In genomic region chr15:74752486-74753395, GRCh38 we compare ENCODE assay signal across 15 cellular contexts. TPM values are rescaled to one million over a fixed set of nuclear protein-coding genes. Genes with fewer than 3 reads are reported as not detected.
DNase-seq lines count a peak whose midpoint lies in the region; ATAC-seq and TF ChIP-seq lines count a peak whose summit lies in the region.
"Had no signal": no experiment of that assay in that cellular context is flagged by ENCODE, and none has a peak within 500 bp of the region (broad histone marks: within the 10 kb centered on the region; RNA-seq: fewer than 3 reads in every experiment).

No MANE protein-coding gene starts in this region.

- peaks cover 36% of the 10 kb centered on the region for H4K20me1 ChIP-seq in neural progenitor cell (ENCODE audit: low read depth)

- H3K27ac ChIP-seq in epithelial cell of prostate (no peak overlapping the region), neural progenitor cell (no peak overlapping the region)
- H3K27ac ChIP-seq: C4-2B, Peyer's patch had no signal

- no peak for TF ChIP-seq CTCF in neural progenitor cell (IDR thresholded peaks at IDR 0.05)

- no peak overlapping the region for H3K9ac ChIP-seq in neural progenitor cell

- no peaks in the 10 kb centered on the region for H3K79me2 ChIP-seq in neural progenitor cell (ENCODE audit: low read depth)

- peaks cover 17% of the 10 kb centered on the region for H3K27me3 Mint-ChIP-seq in neural progenitor cell (ENCODE audit: insufficient read depth, low read depth)

- no peaks in the 10 kb centered on the region for H3F3A ChIP-seq in neural progenitor cell (ENCODE audit: low read depth)

- peaks cover 2% of the 10 kb centered on the region for H3K4me1 Mint-ChIP-seq in neural progenitor cell

- H3K9me3 Mint-ChIP-seq in neural progenitor cell, result no peaks in the 10 kb centered on the region

- DNase-seq in EH (ENCODE audit: low read depth), result peak; percentile 86
- DNase-seq in NCI-H226, result peak; percentile 84
- peak; percentile 29 for DNase-seq in epithelial cell of prostate (ENCODE audit: low read depth, low spot score)
- DNase-seq in neural progenitor cell (ENCODE audit: low spot score), result no peak
- no peak for DNase-seq in occipital lobe (lab: John Stamatoyannopoulos, UW)
- DNase-seq: NCI-H1092, NCI-H446 treated with DMSO at 0.1 percent for 48 hours, Peyer's patch had no signal

- H2AFZ ChIP-seq in neural progenitor cell (replicated peaks), result no peak overlapping the region

- H3K4me1 ChIP-seq in neural progenitor cell, result peaks cover 12% of the 10 kb centered on the region
- H3K4me1 ChIP-seq: Peyer's patch had no signal

- no peaks in the 10 kb centered on the region for H3K36me3 Mint-ChIP-seq in neural progenitor cell

- H3K4me3 ChIP-seq in neural progenitor cell, result no peak overlapping the region
- H3K4me3 ChIP-seq: Peyer's patch had no signal

- ATAC-seq in HG02938 (IDR thresholded peaks at IDR 0.05; ENCODE audit: unreplicated experiment) (no peak), HG02870 (IDR thresholded peaks at IDR 0.05; ENCODE audit: unreplicated experiment) (no peak), GM19035 (IDR thresholded peaks at IDR 0.05; ENCODE audit: unreplicated experiment) (no peak)

- no peaks in the 10 kb centered on the region for H3K36me3 ChIP-seq in neural progenitor cell
- H3K36me3 ChIP-seq: Peyer's patch had no signal

- H3K27ac Mint-ChIP-seq in neural progenitor cell, result peak overlapping the region; percentile 4

- H3K9me3 ChIP-seq in neural progenitor cell (ENCODE audit: low read depth), result no peaks in the 10 kb centered on the region
- H3K9me3 ChIP-seq: Peyer's patch had no signal

- H3K4me2 ChIP-seq in neural progenitor cell, result no peak overlapping the region

- no peak overlapping the region for H3K4me3 Mint-ChIP-seq in neural progenitor cell

- H3K27me3 ChIP-seq in neural progenitor cell, result peaks cover 94% of the 10 kb centered on the region
- H3K27me3 ChIP-seq: Peyer's patch had no signal

RNA-seq across cellular contexts. Expression of gene CYP1A2, which starts 4.1 kb away (rescaled TPM):
- not detected in 2 replicates for total RNA-seq in neural progenitor cell (ENCODE audit: low replicate concordance)
- not detected for total RNA-seq in occipital lobe
- total RNA-seq: activated CD8-positive, alpha-beta memory T cell treated with anti-CD3 and anti-CD28 coated beads for 36 hours; Peyer's patch had no signal

RNA-seq across cellular contexts. Expression of gene CYP1A1, which starts 27.4 kb away (rescaled TPM):
- total RNA-seq in neural progenitor cell (ENCODE audit: low replicate concordance) (0.15 TPM in 1 of 2 replicates, not detected in the other), occipital lobe (0.47 TPM)

RNA-seq across cellular contexts. Expression of gene CSK, which starts 29.1 kb away (rescaled TPM):
- total RNA-seq in neural progenitor cell (ENCODE audit: low replicate concordance) (18.3 and 25.4 TPM in 2 replicates), occipital lobe (24.0 TPM)

RNA-seq across cellular contexts. Expression of gene EDC3, which starts 56.9 kb away (rescaled TPM):
- total RNA-seq in neural progenitor cell (ENCODE audit: low replicate concordance) (16.6 and 24.4 TPM in 2 replicates), occipital lobe (12.9 TPM)

RNA-seq across cellular contexts. Expression of gene LMAN1L, which starts 59.9 kb away (rescaled TPM):
- total RNA-seq in neural progenitor cell (ENCODE audit: low replicate concordance), result not detected in 2 replicates
- total RNA-seq in occipital lobe, result not detected
- total RNA-seq: dermis microvascular lymphatic vessel endothelial cell, omental fat pad, Peyer's patch had no signal

Comparison
In these comparisons a context has a peak if more than half of its experiments do, and no peak if none do; other contexts are left out.
1. DNase-seq: peak in EH (single experiment), NCI-H226 (single experiment) and epithelial cell of prostate (single experiment); none in neural progenitor cell (single experiment) and occipital lobe (single experiment).